ENCODE assay signal across 8 cellular contexts in the genomic region with DNA sequence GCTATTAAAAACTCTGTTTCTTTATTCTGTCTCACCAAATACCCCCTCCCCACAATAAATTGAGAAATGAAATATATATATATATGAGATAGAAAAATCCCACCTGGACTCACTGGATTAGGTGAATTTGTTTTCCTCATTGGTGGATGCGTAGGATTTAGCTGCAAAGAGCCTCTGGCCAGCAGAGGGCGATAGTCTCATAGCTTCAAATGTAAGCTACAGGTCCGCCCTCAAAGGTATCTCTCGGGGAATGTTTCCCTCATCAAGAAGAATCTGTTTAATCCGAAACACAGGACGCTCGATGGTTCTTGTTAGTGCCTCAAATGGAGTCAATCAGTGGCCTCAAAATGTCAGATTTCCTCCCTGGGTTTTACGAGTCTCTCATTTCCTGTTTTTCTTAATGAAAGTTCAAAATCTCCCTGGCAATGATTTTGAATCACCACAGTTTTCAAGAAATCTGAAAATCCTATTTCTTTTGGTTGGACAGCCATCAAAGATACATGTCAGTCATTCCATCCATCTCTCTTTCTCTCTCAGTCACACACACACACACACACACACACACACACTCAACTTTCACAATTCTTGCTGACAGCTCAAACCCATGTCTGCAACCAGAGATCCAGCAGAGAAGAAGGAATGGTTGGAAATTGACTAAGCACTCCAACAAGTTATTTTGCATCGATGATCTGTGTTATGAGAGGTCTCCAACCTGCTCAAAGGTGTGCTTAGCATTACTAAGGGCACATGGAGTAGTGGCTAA. TPM values are rescaled to one million over a fixed set of nuclear protein-coding genes. Genes with fewer than 3 reads are reported as not detected.
DNase-seq lines count a peak whose midpoint lies in the region; ATAC-seq, FAIRE-seq and TF ChIP-seq lines count a peak whose summit lies in the region.

No MANE protein-coding gene starts in this region.

- no peak overlapping the region for H3K4me3 Mint-ChIP-seq in WTC11

- no peak overlapping the region for H3K27ac Mint-ChIP-seq in WTC11

- DNase-seq in BJ (ENCODE audit: low read depth) = no peak
- DNase-seq in NCI-H2107 treated with DMSO at 0.1 percent for 48 hours (lab: John Stamatoyannopoulos, UW; ENCODE audit: unreplicated experiment) = peak; percentile 47
- DNase-seq in WTC11 (ENCODE audit: low spot score) = peak; percentile 89
- DNase-seq in bronchial epithelial cell (ENCODE audit: low read depth) = peak; percentile 84
- peak; percentile 59 to 91 for DNase-seq in left colon
- DNase-seq in stimulated activated CD4-positive, alpha-beta T cell treated with anti-CD3 and anti-CD28 coated beads, Interleukin-2, amount 100 ng/mL, for 48 hours = peak; percentile 74 to 83

- H3K36me3 Mint-ChIP-seq in WTC11 = no peaks in the 10 kb centered on the region

- TF ChIP-seq CTCF in BJ (IDR thresholded peaks at IDR 0.05; ENCODE audit: insufficient read depth, low read depth, low read length) (peak; percentile 94), WTC11 (IDR thresholded peaks at IDR 0.05) (peak; percentile 64), bronchial epithelial cell (IDR thresholded peaks at IDR 0.05; ENCODE audit: insufficient read depth, low read length, severe bottlenecking) (peak; percentile 83)

- H3K36me3 ChIP-seq in BJ (ENCODE audit: control insufficient read depth, insufficient read depth, low read length) = no peaks in the 10 kb centered on the region
- H3K36me3 ChIP-seq in bronchial epithelial cell (ENCODE audit: control insufficient read depth, insufficient read depth, low read length) = no peaks in the 10 kb centered on the region

- H3K4me1 Mint-ChIP-seq in WTC11 = peaks cover 16% of the 10 kb centered on the region

- peaks cover 4% of the 10 kb centered on the region for H3K27me3 ChIP-seq in BJ (ENCODE audit: control insufficient read depth, insufficient read depth, low read length)
- peaks cover 6% of the 10 kb centered on the region for H3K27me3 ChIP-seq in bronchial epithelial cell (ENCODE audit: control insufficient read depth, insufficient read depth, low read length)

- CTCF ChIA-PET in BJ (lab: Yijun Ruan, JAX) = interaction anchor here (0.6 to 5.7 kb wide), 34 partner anchors 8 to 321 kb away, joined by 3 to 45 read pairs (median 3); a partner anchor contains a TSS
- CTCF ChIA-PET in WTC11 (lab: Charles Lee) = interaction anchor here (0.6 to 2.0 kb wide), 45 partner anchors 9 to 456 kb away, joined by 3 to 53 read pairs (median 4); a partner anchor contains a TSS

- no peaks in the 10 kb centered on the region for H3K9me3 Mint-ChIP-seq in WTC11

- peak; percentile 77 for FAIRE-seq in bronchial epithelial cell (lab: Jason Lieb, UNC)

- peaks cover 15% of the 10 kb centered on the region for H3K27me3 Mint-ChIP-seq in WTC11 (ENCODE audit: low read depth)

- intact Hi-C loops in left colon (cut with DNase I, micrococcal nuclease) = loop anchor here in 1 of 2 donors (10.0 kb wide), 1 partner anchor 185 kb away; a partner anchor contains a TSS

- H3K4me3 ChIP-seq in BJ (ENCODE audit: low read depth, low read length) (no peak overlapping the region), bronchial epithelial cell (ENCODE audit: low read depth, low read length) (no peak overlapping the region)

- ATAC-seq in GM21619 (IDR thresholded peaks at IDR 0.05; ENCODE audit: unreplicated experiment) (peak; percentile 61), WTC11 (peak; percentile 34), left colon (peak; percentile 75), esophagus mucosa (no peak)

- POLR2A ChIA-PET in BJ (lab: Charles Lee) (no interaction called here), WTC11 (lab: Charles Lee) (no interaction called here)

TF ChIP-seq in WTC11, 78 proteins besides CTCF, POLR2A, EP300 and RAD21:
- TF ChIP-seq, protein P1, sequence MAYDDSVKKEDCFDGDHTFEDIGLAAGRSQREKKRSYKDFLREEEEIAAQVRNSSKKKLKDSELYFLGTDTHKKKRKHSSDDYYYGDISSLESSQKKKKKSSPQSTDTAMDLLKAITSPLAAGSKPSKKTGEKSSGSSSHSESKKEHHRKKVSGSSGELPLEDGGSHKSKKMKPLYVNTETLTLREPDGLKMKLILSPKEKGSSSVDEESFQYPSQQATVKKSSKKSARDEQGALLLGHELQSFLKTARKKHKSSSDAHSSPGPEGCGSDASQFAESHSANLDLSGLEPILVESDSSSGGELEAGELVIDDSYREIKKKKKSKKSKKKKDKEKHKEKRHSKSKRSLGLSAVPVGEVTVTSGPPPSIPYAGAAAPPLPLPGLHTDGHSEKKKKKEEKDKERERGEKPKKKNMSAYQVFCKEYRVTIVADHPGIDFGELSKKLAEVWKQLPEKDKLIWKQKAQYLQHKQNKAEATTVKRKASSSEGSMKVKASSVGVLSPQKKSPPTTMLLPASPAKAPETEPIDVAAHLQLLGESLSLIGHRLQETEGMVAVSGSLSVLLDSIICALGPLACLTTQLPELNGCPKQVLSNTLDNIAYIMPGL (CRISPR knock-in tag; IDR thresholded peaks at IDR 0.05) = no peak
- TF ChIP-seq, protein P2, sequence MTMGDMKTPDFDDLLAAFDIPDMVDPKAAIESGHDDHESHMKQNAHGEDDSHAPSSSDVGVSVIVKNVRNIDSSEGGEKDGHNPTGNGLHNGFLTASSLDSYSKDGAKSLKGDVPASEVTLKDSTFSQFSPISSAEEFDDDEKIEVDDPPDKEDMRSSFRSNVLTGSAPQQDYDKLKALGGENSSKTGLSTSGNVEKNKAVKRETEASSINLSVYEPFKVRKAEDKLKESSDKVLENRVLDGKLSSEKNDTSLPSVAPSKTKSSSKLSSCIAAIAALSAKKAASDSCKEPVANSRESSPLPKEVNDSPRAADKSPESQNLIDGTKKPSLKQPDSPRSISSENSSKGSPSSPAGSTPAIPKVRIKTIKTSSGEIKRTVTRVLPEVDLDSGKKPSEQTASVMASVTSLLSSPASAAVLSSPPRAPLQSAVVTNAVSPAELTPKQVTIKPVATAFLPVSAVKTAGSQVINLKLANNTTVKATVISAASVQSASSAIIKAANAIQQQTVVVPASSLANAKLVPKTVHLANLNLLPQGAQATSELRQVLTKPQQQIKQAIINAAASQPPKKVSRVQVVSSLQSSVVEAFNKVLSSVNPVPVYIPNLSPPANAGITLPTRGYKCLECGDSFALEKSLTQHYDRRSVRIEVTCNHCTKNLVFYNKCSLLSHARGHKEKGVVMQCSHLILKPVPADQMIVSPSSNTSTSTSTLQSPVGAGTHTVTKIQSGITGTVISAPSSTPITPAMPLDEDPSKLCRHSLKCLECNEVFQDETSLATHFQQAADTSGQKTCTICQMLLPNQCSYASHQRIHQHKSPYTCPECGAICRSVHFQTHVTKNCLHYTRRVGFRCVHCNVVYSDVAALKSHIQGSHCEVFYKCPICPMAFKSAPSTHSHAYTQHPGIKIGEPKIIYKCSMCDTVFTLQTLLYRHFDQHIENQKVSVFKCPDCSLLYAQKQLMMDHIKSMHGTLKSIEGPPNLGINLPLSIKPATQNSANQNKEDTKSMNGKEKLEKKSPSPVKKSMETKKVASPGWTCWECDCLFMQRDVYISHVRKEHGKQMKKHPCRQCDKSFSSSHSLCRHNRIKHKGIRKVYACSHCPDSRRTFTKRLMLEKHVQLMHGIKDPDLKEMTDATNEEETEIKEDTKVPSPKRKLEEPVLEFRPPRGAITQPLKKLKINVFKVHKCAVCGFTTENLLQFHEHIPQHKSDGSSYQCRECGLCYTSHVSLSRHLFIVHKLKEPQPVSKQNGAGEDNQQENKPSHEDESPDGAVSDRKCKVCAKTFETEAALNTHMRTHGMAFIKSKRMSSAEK (CRISPR knock-in tag; IDR thresholded peaks at IDR 0.05; ENCODE audit: borderline replicate concordance) = no peak
- TF ChIP-seq, protein P3, sequence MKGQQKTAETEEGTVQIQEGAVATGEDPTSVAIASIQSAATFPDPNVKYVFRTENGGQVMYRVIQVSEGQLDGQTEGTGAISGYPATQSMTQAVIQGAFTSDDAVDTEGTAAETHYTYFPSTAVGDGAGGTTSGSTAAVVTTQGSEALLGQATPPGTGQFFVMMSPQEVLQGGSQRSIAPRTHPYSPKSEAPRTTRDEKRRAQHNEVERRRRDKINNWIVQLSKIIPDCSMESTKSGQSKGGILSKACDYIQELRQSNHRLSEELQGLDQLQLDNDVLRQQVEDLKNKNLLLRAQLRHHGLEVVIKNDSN (CRISPR knock-in tag; IDR thresholded peaks at IDR 0.05) = no peak
- no peak for TF ChIP-seq ATF1 (CRISPR knock-in tag; IDR thresholded peaks at IDR 0.05)
- TF ChIP-seq, protein P4, sequence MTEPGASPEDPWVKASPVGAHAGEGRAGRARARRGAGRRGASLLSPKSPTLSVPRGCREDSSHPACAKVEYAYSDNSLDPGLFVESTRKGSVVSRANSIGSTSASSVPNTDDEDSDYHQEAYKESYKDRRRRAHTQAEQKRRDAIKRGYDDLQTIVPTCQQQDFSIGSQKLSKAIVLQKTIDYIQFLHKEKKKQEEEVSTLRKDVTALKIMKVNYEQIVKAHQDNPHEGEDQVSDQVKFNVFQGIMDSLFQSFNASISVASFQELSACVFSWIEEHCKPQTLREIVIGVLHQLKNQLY (CRISPR knock-in tag; IDR thresholded peaks at IDR 0.05) = no peak
- no peak for TF ChIP-seq ZNF138 (CRISPR knock-in tag; conservative IDR thresholded peaks at IDR 0.05)
- TF ChIP-seq, protein P5, sequence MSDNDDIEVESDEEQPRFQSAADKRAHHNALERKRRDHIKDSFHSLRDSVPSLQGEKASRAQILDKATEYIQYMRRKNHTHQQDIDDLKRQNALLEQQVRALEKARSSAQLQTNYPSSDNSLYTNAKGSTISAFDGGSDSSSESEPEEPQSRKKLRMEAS (CRISPR knock-in tag; IDR thresholded peaks at IDR 0.05) = no peak
- no peak for TF ChIP-seq CREB1 (CRISPR knock-in tag; IDR thresholded peaks at IDR 0.05)
- TF ChIP-seq, protein P6, sequence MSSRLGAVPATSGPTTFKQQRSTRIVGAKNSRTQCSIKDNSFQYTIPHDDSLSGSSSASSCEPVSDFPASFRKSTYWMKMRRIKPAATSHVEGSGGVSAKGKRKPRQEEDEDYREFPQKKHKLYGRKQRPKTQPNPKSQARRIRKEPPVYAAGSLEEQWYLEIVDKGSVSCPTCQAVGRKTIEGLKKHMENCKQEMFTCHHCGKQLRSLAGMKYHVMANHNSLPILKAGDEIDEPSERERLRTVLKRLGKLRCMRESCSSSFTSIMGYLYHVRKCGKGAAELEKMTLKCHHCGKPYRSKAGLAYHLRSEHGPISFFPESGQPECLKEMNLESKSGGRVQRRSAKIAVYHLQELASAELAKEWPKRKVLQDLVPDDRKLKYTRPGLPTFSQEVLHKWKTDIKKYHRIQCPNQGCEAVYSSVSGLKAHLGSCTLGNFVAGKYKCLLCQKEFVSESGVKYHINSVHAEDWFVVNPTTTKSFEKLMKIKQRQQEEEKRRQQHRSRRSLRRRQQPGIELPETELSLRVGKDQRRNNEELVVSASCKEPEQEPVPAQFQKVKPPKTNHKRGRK (CRISPR knock-in tag; IDR thresholded peaks at IDR 0.05; ENCODE audit: borderline replicate concordance) = no peak
TF ChIP-seq in WTC11: peak in this region for 0.

RNA-seq across cellular contexts. Expression of a gene that starts 13.9 kb away (rescaled TPM):
- polyA plus RNA-seq in BJ (2011; rRNA removed) = 0.81 and 1.5 TPM in 2 replicates
- 0.81 and 1.1 TPM in 2 replicates for polyA minus RNA-seq in BJ (2011; rRNA and poly(A)+ RNA removed)
- 0.28 to 0.96 TPM (median 0.50 TPM) in 3 replicates for total RNA-seq in WTC11 (2021)
- not detected in 2 replicates for total RNA-seq in bronchial epithelial cell
- total RNA-seq in left colon = under 1 TPM in 1 of 2 donors, not detected in 1; 0.17 TPM
- total RNA-seq in esophagus mucosa = not detected
